Comparison of ENCODE assay signal across 9 cellular contexts in genomic region chr16:57349212-57350031, GRCh38. TPM values are rescaled to one million over a fixed set of nuclear protein-coding genes. Genes with fewer than 3 reads are reported as not detected.
DNase-seq lines count a peak whose midpoint lies in the region; ATAC-seq and TF ChIP-seq lines count a peak whose summit lies in the region.
"Had no signal": no experiment of that assay in that cellular context is flagged by ENCODE, and none has a peak within 500 bp of the region (broad histone marks: within the 10 kb centered on the region; RNA-seq: fewer than 3 reads in every experiment).

No MANE protein-coding gene starts in this region.

- H3K9me3 Mint-ChIP-seq in activated T-helper 17 cell treated with anti-CD3 and anti-CD28 coated beads, Interleukin-2, amount 50 U/mL, for 72 hours = no peaks in the 10 kb centered on the region

- peaks cover 15% of the 10 kb centered on the region for H3K4me1 Mint-ChIP-seq in activated T-helper 17 cell treated with anti-CD3 and anti-CD28 coated beads, Interleukin-2, amount 50 U/mL, for 72 hours

- TF ChIP-seq CTCF in GM10248 (IDR thresholded peaks at IDR 0.05; ENCODE audit: control extremely low read depth, extremely low read depth, low read depth, missing control alignments) = no peak

- H3K27me3 Mint-ChIP-seq in activated T-helper 17 cell treated with anti-CD3 and anti-CD28 coated beads, Interleukin-2, amount 50 U/mL, for 72 hours = peaks cover 22% of the 10 kb centered on the region

- DNase-seq in GM10248 (ENCODE audit: extremely low spot score) (peak; percentile 83), HEK293T (ENCODE audit: extremely low spot score) (no peak), foreskin melanocyte (no peak), NCI-H226 (no peak)
- DNase-seq in stimulated activated naive CD4-positive, alpha-beta T cell treated with Interleukin-2 at 50 U/mL for 16 hours (lab: John Stamatoyannopoulos, UW) = no peak

- peak; percentile 66 for ATAC-seq in GM19324 (IDR thresholded peaks at IDR 0.05; ENCODE audit: low FRiP score, unreplicated experiment)
- peak; percentile 89 for ATAC-seq in HG03066 (IDR thresholded peaks at IDR 0.05; ENCODE audit: low read depth, unreplicated experiment)
- ATAC-seq in activated T-helper 17 cell treated with anti-CD3 and anti-CD28 coated beads, Interleukin-2, amount 50 U/mL, for 72 hours (replicated peaks) = peak; percentile 90

- H3K4me3 Mint-ChIP-seq in activated T-helper 17 cell treated with anti-CD3 and anti-CD28 coated beads, Interleukin-2, amount 50 U/mL, for 72 hours = no peak overlapping the region

- CTCF ChIA-PET in GM10248 (lab: Yijun Ruan, JAX) = interaction anchor here (1.1 to 1.9 kb wide), 5 partner anchors 11 to 70 kb away, joined by 3 to 6 read pairs (median 4); no protein-coding TSS in a partner anchor
- CTCF ChIA-PET in HEK293T (lab: Yijun Ruan, JAX) = no interaction called here

- no peak overlapping the region for H3K27ac Mint-ChIP-seq in activated T-helper 17 cell treated with anti-CD3 and anti-CD28 coated beads, Interleukin-2, amount 50 U/mL, for 72 hours

- no peaks in the 10 kb centered on the region for H3K36me3 Mint-ChIP-seq in activated T-helper 17 cell treated with anti-CD3 and anti-CD28 coated beads, Interleukin-2, amount 50 U/mL, for 72 hours (ENCODE audit: low read depth)

- POLR2A ChIA-PET in GM10248 (lab: Yijun Ruan, JAX) = interaction anchor here (0.5 to 0.7 kb wide), 3 partner anchors 9 to 174 kb away, joined by 3 to 5 read pairs (median 5); no protein-coding TSS in a partner anchor
- POLR2A ChIA-PET in HEK293T (lab: Yijun Ruan, JAX) = no interaction called here

TF ChIP-seq in HEK293T, 16 proteins besides CTCF, POLR2A, EP300 and RAD21:
- TF ChIP-seq HDGF (IDR thresholded peaks at IDR 0.05; ENCODE audit: borderline replicate concordance) (no peak), FOXA1 (IDR thresholded peaks at IDR 0.05) (no peak), BHLHE40 (IDR thresholded peaks at IDR 0.05; ENCODE audit: borderline replicate concordance) (no peak), ELF4 (IDR thresholded peaks at IDR 0.05) (no peak), CTBP1 (IDR thresholded peaks at IDR 0.05; ENCODE audit: borderline replicate concordance) (no peak), SUZ12 (IDR thresholded peaks at IDR 0.05) (no peak), FOXM1 (IDR thresholded peaks at IDR 0.05; ENCODE audit: borderline replicate concordance) (no peak)
TF ChIP-seq in HEK293T: peak in this region for 0.

RNA-seq across cellular contexts. Expression of gene CCL22, which starts 9.2 kb away (rescaled TPM):
- 10 to 100 TPM in 1 of 2 donors, 1 to 10 TPM in 1; 1.1 to 11.5 TPM for total RNA-seq in activated T-helper 17 cell treated with anti-CD3 and anti-CD28 coated beads, Interleukin-2, amount 50 U/mL, for 72 hours

RNA-seq across cellular contexts. Expression of gene CX3CL1, which starts 22.9 kb away (rescaled TPM):
- total RNA-seq in activated T-helper 17 cell treated with anti-CD3 and anti-CD28 coated beads, Interleukin-2, amount 50 U/mL, for 72 hours = not detected

RNA-seq across cellular contexts. Expression of gene CCL17, which starts 55.1 kb away (rescaled TPM):
- 1 to 10 TPM in 1 of 2 donors, under 1 TPM in 1; 0.65 to 7.8 TPM for total RNA-seq in activated T-helper 17 cell treated with anti-CD3 and anti-CD28 coated beads, Interleukin-2, amount 50 U/mL, for 72 hours
- total RNA-seq: subcutaneous adipose tissue had no signal
